In genomic region chr22:50278956-50279619, GRCh38 we compare ENCODE assay signal across 27 cellular contexts. TPM values are rescaled to one million over a fixed set of nuclear protein-coding genes. Genes with fewer than 3 reads are reported as not detected.
DNase-seq lines count a peak whose midpoint lies in the region; ATAC-seq, FAIRE-seq and TF ChIP-seq lines count a peak whose summit lies in the region.
"Had no signal": no experiment of that assay in that cellular context is flagged by ENCODE, and none has a peak within 500 bp of the region (broad histone marks: within the 10 kb centered on the region; RNA-seq: fewer than 3 reads in every experiment).

No MANE protein-coding gene starts in this region.

- H3K4me3 Mint-ChIP-seq in activated CD4-positive, alpha-beta T cell treated with anti-CD3 and anti-CD28 coated beads, Interleukin-2, amount 10 ng/mL, durations not matched to agents 7 days and 5 days = no peak overlapping the region
- H3K4me3 Mint-ChIP-seq: CD14-positive monocyte had no signal

- no peak for FAIRE-seq in HepG2 (lab: Jason Lieb, UNC)
- FAIRE-seq: GM12892, K562 had no signal

- H3K9me3 Mint-ChIP-seq in activated CD4-positive, alpha-beta T cell treated with anti-CD3 and anti-CD28 coated beads, Interleukin-2, amount 10 ng/mL, durations not matched to agents 7 days and 5 days = no peaks in the 10 kb centered on the region

- H3K27me3 Mint-ChIP-seq in activated CD4-positive, alpha-beta T cell treated with anti-CD3 and anti-CD28 coated beads, Interleukin-2, amount 10 ng/mL, durations not matched to agents 7 days and 5 days = no peaks in the 10 kb centered on the region

- peak overlapping the region; percentile 19 for H4K91ac ChIP-seq in mesenchymal stem cell (ENCODE audit: low read length)

- no peak overlapping the region for H2AK5ac ChIP-seq in mesenchymal stem cell (ENCODE audit: low read length, severe bottlenecking)

- no peak for TF ChIP-seq RAD21 in HepG2 (CRISPR knock-in tag; IDR thresholded peaks at IDR 0.05)

- no peak overlapping the region for H3K18ac ChIP-seq in mesenchymal stem cell (ENCODE audit: low read depth in 1 of 2, low read length in 2 of 2)

- no peaks in the 10 kb centered on the region for H3K27me3 ChIP-seq in HepG2 (ENCODE audit: control insufficient read depth in 1 of 2, insufficient read depth in 2 of 2, low read length in 2 of 2)
- no peaks in the 10 kb centered on the region for H3K27me3 ChIP-seq in right lobe of liver
- no peaks in the 10 kb centered on the region for H3K27me3 ChIP-seq in mesenchymal stem cell (ENCODE audit: control insufficient read depth in 1 of 2, insufficient read depth in 1 of 2, low read length in 2 of 2)
- H3K27me3 ChIP-seq in adrenal gland = no peaks in the 10 kb centered on the region
- H3K27me3 ChIP-seq: BE2C had no signal

- H3K79me2 ChIP-seq in HepG2 (ENCODE audit: insufficient read depth, low read length) = no peaks in the 10 kb centered on the region

- no peak overlapping the region for H2BK120ac ChIP-seq in mesenchymal stem cell (ENCODE audit: low read depth, low read length)

- DNase-seq in HepG2 (ENCODE audit: low spot score) (no peak), right lobe of liver (no peak), mesenchymal stem cell (no peak), midbrain (lab: John Stamatoyannopoulos, UW) (no peak), adrenal gland (no peak)
- DNase-seq in activated CD4-positive, alpha-beta T cell treated with anti-CD3 and anti-CD28 coated beads, Interleukin-2, amount 10 ng/mL, durations not matched to agents 7 days and 5 days = no peak
- DNase-seq: 8988T; ACHN; BE2C; Calu3; DMS79 treated with DMSO at 0.1 percent for 48 hours; GF-D8; GOT3; Kasumi-1; NCI-H1105 treated with DMSO at 0.1 percent for 48 hours; NCI-H146; NCI-H2029; NCI-H446 treated with DMSO at 0.1 percent for 48 hours; NCI-H526; NCI-H82; NK-92 treated with Interleukin-12 subunit alpha and Interleukin-12 subunit beta, amount 100 ng/mL, for 24 hours; PC-9; SHP77 treated with DMSO at 0.1 percent for 48 hours had no signal

- H3K36me3 Mint-ChIP-seq in activated CD4-positive, alpha-beta T cell treated with anti-CD3 and anti-CD28 coated beads, Interleukin-2, amount 10 ng/mL, durations not matched to agents 7 days and 5 days (ENCODE audit: low read depth) = no peaks in the 10 kb centered on the region

- no TSS peak for BruUV-seq in HepG2 (replicated peaks; lab: Mats Ljungman, UMichigan)

- H3K27ac Mint-ChIP-seq in activated CD4-positive, alpha-beta T cell treated with anti-CD3 and anti-CD28 coated beads, Interleukin-2, amount 10 ng/mL, durations not matched to agents 7 days and 5 days = no peak overlapping the region

- in situ Hi-C loops in HepG2 (cut with HindIII; ENCODE audit: extremely low pct_ligation_motif_present, low pct_unique_long_range_greater_than_20kb) = loop anchor here (5.0 kb wide), 1 partner anchor 48 kb away; the partner anchor contains the start of gene DENND6B

- no peak overlapping the region for H2BK5ac ChIP-seq in mesenchymal stem cell (ENCODE audit: low read depth, low read length, poor library complexity, severe bottlenecking)

- no peak overlapping the region for H3K14ac ChIP-seq in mesenchymal stem cell (ENCODE audit: low read length in 2 of 2)

- no peak overlapping the region for H3K4me3 ChIP-seq in HepG2 (replicated peaks in 1 of 3; ENCODE audit: insufficient read depth in 1 of 3, low read depth in 2 of 3, low read length in 3 of 3)
- no peak overlapping the region for H3K4me3 ChIP-seq in right lobe of liver
- H3K4me3 ChIP-seq in mesenchymal stem cell (ENCODE audit: insufficient read depth in 1 of 2, low read depth in 1 of 2, low read length in 2 of 2) = no peak overlapping the region
- H3K4me3 ChIP-seq in adrenal gland = no peak overlapping the region
- H3K4me3 ChIP-seq: HAP-1, K562, PC-9 had no signal

- ATAC-seq in HepG2 = no peak
- no peak for ATAC-seq in right lobe of liver
- ATAC-seq: K562 had no signal

- no peaks in the 10 kb centered on the region for H3K9me3 ChIP-seq in HepG2 (ENCODE audit: low read length)
- no peaks in the 10 kb centered on the region for H3K9me3 ChIP-seq in right lobe of liver
- no peaks in the 10 kb centered on the region for H3K9me3 ChIP-seq in mesenchymal stem cell (ENCODE audit: control insufficient read depth, low read length)
- H3K9me3 ChIP-seq in adrenal gland (replicated peaks in 1 of 3) = no peaks in the 10 kb centered on the region
- H3K9me3 ChIP-seq: BE2C, HAP-1 had no signal

- TF ChIP-seq CTCF in HepG2 (CRISPR knock-in tag; IDR thresholded peaks at IDR 0.05) (no peak), right lobe of liver (IDR thresholded peaks at IDR 0.05) (no peak), adrenal gland (IDR thresholded peaks at IDR 0.05) (no peak)

- peaks cover 2% of the 10 kb centered on the region for H3K4me1 Mint-ChIP-seq in activated CD4-positive, alpha-beta T cell treated with anti-CD3 and anti-CD28 coated beads, Interleukin-2, amount 10 ng/mL, durations not matched to agents 7 days and 5 days

- H4K8ac ChIP-seq in mesenchymal stem cell (ENCODE audit: low read length) = no peak overlapping the region

- peaks cover 24% of the 10 kb centered on the region for H3K79me1 ChIP-seq in mesenchymal stem cell (replicated peaks; ENCODE audit: low read length, poor library complexity, severe bottlenecking)

- CTCF ChIA-PET in HepG2 (lab: Yijun Ruan, JAX; ENCODE audit: low intra/inter-chr PET ratio, low total read pairs) = interaction anchor here (1.0 to 1.3 kb wide), 2 partner anchors 48 to 63 kb away, joined by 3 to 4 read pairs; partner anchors contain the start of gene DENND6B
- CTCF ChIA-PET in activated CD4-positive, alpha-beta T cell treated with anti-CD3 and anti-CD28 coated beads, Interleukin-2, amount 10 ng/mL, durations not matched to agents 7 days and 5 days (lab: Charles Lee) = interaction anchor here (0.5 to 1.6 kb wide), 2 partner anchors 44 to 46 kb away, joined by 4 to 7 read pairs; no protein-coding TSS in a partner anchor

- TF ChIP-seq EP300 in HepG2 (IDR thresholded peaks at IDR 0.05; ENCODE audit: low read depth in 2 of 2, low read length in 2 of 2) = no peak
- TF ChIP-seq EP300 in HepG2 (CRISPR knock-in tag; IDR thresholded peaks at IDR 0.05; ENCODE audit: borderline replicate concordance) = no peak

- WGBS in HepG2 (ENCODE audit: low lambda C conversion rate) = 98% methylated on average over 18 of the region's 30 CpGs
- WGBS in right lobe of liver (ENCODE audit: insufficient coverage, low coverage, low lambda C conversion rate, missing lambda C conversion rate) = no CpG with 5 or more reads among the region's 30 CpGs
- whole genome bisulfite sequencing in mesenchymal stem cell = 92% methylated on average over 30 of the region's 30 CpGs
- WGBS in adrenal gland, 4 donors = 91 to 95% (median 92%) methylated on average over 22 to 30 of the region's 30 CpGs

- H4K20me1 ChIP-seq in HepG2 (ENCODE audit: insufficient read depth, low read length) = 0 out of 2 replicates have a peak, but pooled peaks cover 3% of the 10 kb centered on the region

- H3K36me3 ChIP-seq in HepG2 (replicated peaks in 1 of 2; ENCODE audit: control insufficient read depth in 1 of 2, insufficient read depth in 2 of 2, low read length in 2 of 2) = peaks cover 36 to 45% of the 10 kb centered on the region in 2 experiments; a peak in 4 of 5 replicates
- H3K36me3 ChIP-seq in right lobe of liver = peaks cover 0 to 83% (median 51%) of the 10 kb centered on the region in 4 donors
- peaks cover 83 to 95% of the 10 kb centered on the region in 2 experiments for H3K36me3 ChIP-seq in mesenchymal stem cell (ENCODE audit: control insufficient read depth in 1 of 2, insufficient read depth in 2 of 2, low read depth in 1 of 2, low read length in 2 of 2)
- peaks cover 0 to 87% of the 10 kb centered on the region in 2 donors for H3K36me3 ChIP-seq in adrenal gland (replicated peaks in 1 of 2)

- no peak overlapping the region for H3K27ac ChIP-seq in HepG2 (ENCODE audit: extremely low read length, insufficient read depth, low read length)
- no peak overlapping the region for H3K27ac ChIP-seq in right lobe of liver
- H3K27ac ChIP-seq in mesenchymal stem cell (ENCODE audit: low read length, poor library complexity, severe bottlenecking) = no peak overlapping the region
- no peak overlapping the region for H3K27ac ChIP-seq in adrenal gland
- H3K27ac ChIP-seq: PC-9 had no signal

- TF ChIP-seq POLR2A in HepG2 (IDR thresholded peaks at IDR 0.05; ENCODE audit: insufficient read depth in 1 of 2, low read depth in 2 of 2, low read length in 2 of 2) (no peak), right lobe of liver (IDR thresholded peaks at IDR 0.05) (no peak), adrenal gland (IDR thresholded peaks at IDR 0.05) (no peak)

- intact Hi-C loops in HepG2 (cut with micrococcal nuclease; ENCODE audit: unreplicated experiment) = no loop called here
- intact Hi-C loops in right lobe of liver (cut with DNase I) = loop anchor here (5.0 to 10.0 kb wide), 2 partner anchors 46 to 48 kb away; partner anchors contain the start of gene DENND6B (in 2 of the 2)
- intact Hi-C loops in adrenal gland (cut with DNase I) = loop anchor here (5.0 kb wide), 1 partner anchor 48 kb away; the partner anchor contains the start of gene DENND6B (in 2 of the 2)

- no peak overlapping the region for H2AFZ ChIP-seq in HepG2 (ENCODE audit: low read length)
- no peak overlapping the region for H2AFZ ChIP-seq in mesenchymal stem cell (ENCODE audit: low read depth, low read length)
- H2AFZ ChIP-seq: PC-9 had no signal

- POLR2A ChIA-PET in HepG2 (lab: Yijun Ruan, JAX) = interaction anchor here (0.6 to 0.9 kb wide), 2 partner anchors 13 to 16 kb away, joined by 3 read pairs; no protein-coding TSS in a partner anchor
- POLR2A ChIA-PET in activated CD4-positive, alpha-beta T cell treated with anti-CD3 and anti-CD28 coated beads, Interleukin-2, amount 10 ng/mL, durations not matched to agents 7 days and 5 days (lab: Charles Lee) = no interaction called here

- H3K4me2 ChIP-seq in HepG2 (ENCODE audit: low read depth, low read length) (no peak overlapping the region), mesenchymal stem cell (ENCODE audit: low read length, poor library complexity, severe bottlenecking) (no peak overlapping the region)
- H3K4me2 ChIP-seq: PC-9 had no signal

- no peak overlapping the region for H3K23ac ChIP-seq in mesenchymal stem cell (ENCODE audit: low read length in 2 of 2)

- no peak overlapping the region for H2BK12ac ChIP-seq in mesenchymal stem cell (ENCODE audit: low read length in 2 of 2)

- H3K4ac ChIP-seq in mesenchymal stem cell (ENCODE audit: low read depth in 1 of 2, low read length in 2 of 2) = no peak overlapping the region

- H2BK15ac ChIP-seq in mesenchymal stem cell (ENCODE audit: low read depth, poor library complexity, severe bottlenecking) = no peak overlapping the region

- H3K4me1 ChIP-seq in HepG2 (ENCODE audit: insufficient read depth, low read length) = peaks cover 2% of the 10 kb centered on the region
- peaks cover 0 to 9% (median 0%) of the 10 kb centered on the region in 4 donors for H3K4me1 ChIP-seq in right lobe of liver
- peaks cover 38% of the 10 kb centered on the region for H3K4me1 ChIP-seq in mesenchymal stem cell (ENCODE audit: control insufficient read depth, insufficient read depth, low read depth, low read length)
- H3K4me1 ChIP-seq in adrenal gland (replicated peaks in 1 of 2) = peaks cover 10 to 12% of the 10 kb centered on the region in 2 donors
- H3K4me1 ChIP-seq: HAP-1 had no signal

- H3K9ac ChIP-seq in HepG2 (ENCODE audit: insufficient read depth, low read depth, low read length) (no peak overlapping the region), mesenchymal stem cell (ENCODE audit: low read length) (no peak overlapping the region)

RNA-seq across cellular contexts. Expression of gene MAPK11, which starts 8.9 kb away (rescaled TPM):
- total RNA-seq in HepG2 (2016; rRNA removed; fragmentation: Illumina TruSeq; extraction: Trizol) (0.15 TPM in 1 of 2 replicates, not detected in the other), right lobe of liver (1 to 10 TPM; 1.7 to 6.4 (median 2.5) TPM), adrenal gland (1 to 10 TPM; 4.7 to 9.3 (median 6.7) TPM)
- total RNA-seq in HepG2 (2016; cell fraction: cytosol; rRNA removed; fragmentation: Illumina TruSeq; extraction: Trizol; ENCODE audit: low read depth) = not detected in 2 replicates
- total RNA-seq in HepG2 (2016; cell fraction: insoluble cytoplasmic fraction; rRNA removed; fragmentation: Illumina TruSeq; extraction: Trizol) = 0.12 and 0.15 TPM in 2 replicates
- total RNA-seq in HepG2 (2016; cell fraction: membrane; rRNA removed; fragmentation: Illumina TruSeq; extraction: Trizol) = 0.10 and 0.19 TPM in 2 replicates
- total RNA-seq in HepG2 (2016; cell fraction: nucleus; rRNA removed; fragmentation: Illumina TruSeq; extraction: Trizol) = 0.28 TPM in 1 of 2 replicates, not detected in the other
- polyA plus RNA-seq in HepG2 (2011; rRNA removed) (0.17 and 0.46 TPM in 2 replicates), adrenal gland (10 to 100 TPM in 2 of 3 donors, 1 to 10 TPM in 1; 2.0 to 29.5 (median 25.1) TPM)
- polyA plus RNA-seq in HepG2 (2011; cell fraction: cytosol; rRNA removed) = 0.13 and 0.19 TPM in 2 replicates
- 1.9 TPM in 2 replicates for polyA plus RNA-seq in HepG2 (2011; cell fraction: nucleus; rRNA removed)
- 0.21 TPM in 1 of 2 replicates, not detected in the other for polyA plus RNA-seq in HepG2 (2012)
- polyA plus RNA-seq in HepG2 (2016; cell fraction: cytosol; fragmentation: Illumina TruSeq; extraction: Trizol; ENCODE audit: low read depth) = 0.05 and 0.07 TPM in 2 replicates
- 0.19 and 0.24 TPM in 2 replicates for polyA plus RNA-seq in HepG2 (2016; cell fraction: insoluble cytoplasmic fraction; fragmentation: Illumina TruSeq; extraction: Trizol; ENCODE audit: low read depth)
- 0.13 TPM in 1 of 2 replicates, not detected in the other for polyA plus RNA-seq in HepG2 (2016; cell fraction: membrane; fragmentation: Illumina TruSeq; extraction: Trizol; ENCODE audit: low read depth)
- 0.25 and 0.37 TPM in 2 replicates for polyA plus RNA-seq in HepG2 (2016; cell fraction: nucleus; fragmentation: Illumina TruSeq; extraction: Trizol; ENCODE audit: insufficient read depth, low read depth)
- 0.58 and 0.94 TPM in 2 replicates for polyA minus RNA-seq in HepG2 (2011; rRNA and poly(A)+ RNA removed; ENCODE audit: low replicate concordance)
- not detected in 2 replicates for polyA minus RNA-seq in HepG2 (2011; cell fraction: cytosol; rRNA and poly(A)+ RNA removed)
- 0.13 TPM in 1 of 2 replicates, not detected in the other for polyA minus RNA-seq in HepG2 (2011; cell fraction: nucleus; rRNA and poly(A)+ RNA removed)
- polyA plus RNA-seq in mesenchymal stem cell (2013, experiment 1 of 2) = 5.5 TPM
- 5.0 TPM for polyA plus RNA-seq in mesenchymal stem cell (2013, experiment 2 of 2)
- total RNA-seq in activated CD4-positive, alpha-beta T cell treated with anti-CD3 and anti-CD28 coated beads, Interleukin-2, amount 10 ng/mL, durations not matched to agents 7 days and 5 days = 10 to 100 TPM; 10.7 to 12.6 TPM
- polyA plus RNA-seq: CD14-positive monocyte had no signal

RNA-seq across cellular contexts. Expression of gene MAPK12, which starts 17.6 kb away (rescaled TPM):
- total RNA-seq in HepG2 (2016; rRNA removed; fragmentation: Illumina TruSeq; extraction: Trizol) (15.0 and 23.3 TPM in 2 replicates), right lobe of liver (1 to 10 TPM; 2.1 to 7.6 (median 3.6) TPM), adrenal gland (1 to 10 TPM; 3.1 to 6.8 (median 5.4) TPM)
- total RNA-seq in HepG2 (2016; cell fraction: cytosol; rRNA removed; fragmentation: Illumina TruSeq; extraction: Trizol; ENCODE audit: low read depth) = 25.0 and 26.8 TPM in 2 replicates
- total RNA-seq in HepG2 (2016; cell fraction: insoluble cytoplasmic fraction; rRNA removed; fragmentation: Illumina TruSeq; extraction: Trizol) = 15.4 and 25.6 TPM in 2 replicates
- total RNA-seq in HepG2 (2016; cell fraction: membrane; rRNA removed; fragmentation: Illumina TruSeq; extraction: Trizol) = 43.0 and 45.2 TPM in 2 replicates
- total RNA-seq in HepG2 (2016; cell fraction: nucleus; rRNA removed; fragmentation: Illumina TruSeq; extraction: Trizol) = 20.3 and 23.6 TPM in 2 replicates
- polyA plus RNA-seq in HepG2 (2011; rRNA removed) (22.2 and 22.8 TPM in 2 replicates), adrenal gland (10 to 100 TPM in 2 of 3 donors, 1 to 10 TPM in 1; 1.7 to 17.1 (median 13.9) TPM)
- 12.9 and 20.7 TPM in 2 replicates for polyA plus RNA-seq in HepG2 (2011; cell fraction: cytosol; rRNA removed)
- polyA plus RNA-seq in HepG2 (2011; cell fraction: nucleus; rRNA removed) = 115 and 151 TPM in 2 replicates
- 6.9 and 10.9 TPM in 2 replicates for polyA plus RNA-seq in HepG2 (2012)
- polyA plus RNA-seq in HepG2 (2016; cell fraction: cytosol; fragmentation: Illumina TruSeq; extraction: Trizol; ENCODE audit: low read depth) = 27.8 and 28.1 TPM in 2 replicates
- 14.6 and 16.4 TPM in 2 replicates for polyA plus RNA-seq in HepG2 (2016; cell fraction: insoluble cytoplasmic fraction; fragmentation: Illumina TruSeq; extraction: Trizol; ENCODE audit: low read depth)
- 37.0 and 38.8 TPM in 2 replicates for polyA plus RNA-seq in HepG2 (2016; cell fraction: membrane; fragmentation: Illumina TruSeq; extraction: Trizol; ENCODE audit: low read depth)
- 56.9 and 60.1 TPM in 2 replicates for polyA plus RNA-seq in HepG2 (2016; cell fraction: nucleus; fragmentation: Illumina TruSeq; extraction: Trizol; ENCODE audit: insufficient read depth, low read depth)
- 16.5 and 18.7 TPM in 2 replicates for polyA minus RNA-seq in HepG2 (2011; rRNA and poly(A)+ RNA removed; ENCODE audit: low replicate concordance)
- 5.1 and 9.2 TPM in 2 replicates for polyA minus RNA-seq in HepG2 (2011; cell fraction: cytosol; rRNA and poly(A)+ RNA removed)
- 25.6 and 25.8 TPM in 2 replicates for polyA minus RNA-seq in HepG2 (2011; cell fraction: nucleus; rRNA and poly(A)+ RNA removed)
- 34.8 TPM for polyA plus RNA-seq in mesenchymal stem cell (2013, experiment 1 of 2)
- polyA plus RNA-seq in mesenchymal stem cell (2013, experiment 2 of 2) = 35.2 TPM
- total RNA-seq in activated CD4-positive, alpha-beta T cell treated with anti-CD3 and anti-CD28 coated beads, Interleukin-2, amount 10 ng/mL, durations not matched to agents 7 days and 5 days = 1 to 10 TPM; 2.9 TPM

RNA-seq across cellular contexts. Expression of gene HDAC10, which starts 28.0 kb away (rescaled TPM):
- total RNA-seq in HepG2 (2016; rRNA removed; fragmentation: Illumina TruSeq; extraction: Trizol) (4.0 and 13.9 TPM in 2 replicates), right lobe of liver (10 to 100 TPM; 19.6 to 30.5 (median 23.0) TPM), adrenal gland (10 to 100 TPM; 13.9 to 72.1 (median 41.5) TPM)
- total RNA-seq in HepG2 (2016; cell fraction: cytosol; rRNA removed; fragmentation: Illumina TruSeq; extraction: Trizol; ENCODE audit: low read depth) = 7.1 and 8.7 TPM in 2 replicates
- total RNA-seq in HepG2 (2016; cell fraction: insoluble cytoplasmic fraction; rRNA removed; fragmentation: Illumina TruSeq; extraction: Trizol) = 4.1 and 13.9 TPM in 2 replicates
- total RNA-seq in HepG2 (2016; cell fraction: membrane; rRNA removed; fragmentation: Illumina TruSeq; extraction: Trizol) = 4.4 and 4.6 TPM in 2 replicates
- 23.1 and 23.7 TPM in 2 replicates for total RNA-seq in HepG2 (2016; cell fraction: nucleus; rRNA removed; fragmentation: Illumina TruSeq; extraction: Trizol)
- polyA plus RNA-seq in HepG2 (2011; rRNA removed) (14.9 and 19.7 TPM in 2 replicates), adrenal gland (100 to 1,000 TPM in 1 of 3 donors, 10 to 100 TPM in 1, 1 to 10 TPM in 1; 2.0 to 179 (median 79.3) TPM)
- polyA plus RNA-seq in HepG2 (2011; cell fraction: cytosol; rRNA removed) = 1.8 and 3.9 TPM in 2 replicates
- 257 and 366 TPM in 2 replicates for polyA plus RNA-seq in HepG2 (2011; cell fraction: nucleus; rRNA removed)
- polyA plus RNA-seq in HepG2 (2012) = 15.0 and 23.8 TPM in 2 replicates
- polyA plus RNA-seq in HepG2 (2016; cell fraction: cytosol; fragmentation: Illumina TruSeq; extraction: Trizol; ENCODE audit: low read depth) = 0.86 TPM in 2 replicates
- polyA plus RNA-seq in HepG2 (2016; cell fraction: insoluble cytoplasmic fraction; fragmentation: Illumina TruSeq; extraction: Trizol; ENCODE audit: low read depth) = 3.2 and 5.7 TPM in 2 replicates
- 2.1 TPM in 2 replicates for polyA plus RNA-seq in HepG2 (2016; cell fraction: membrane; fragmentation: Illumina TruSeq; extraction: Trizol; ENCODE audit: low read depth)
- 72.4 and 82.8 TPM in 2 replicates for polyA plus RNA-seq in HepG2 (2016; cell fraction: nucleus; fragmentation: Illumina TruSeq; extraction: Trizol; ENCODE audit: insufficient read depth, low read depth)
- 7.7 and 20.9 TPM in 2 replicates for polyA minus RNA-seq in HepG2 (2011; rRNA and poly(A)+ RNA removed; ENCODE audit: low replicate concordance)
- polyA minus RNA-seq in HepG2 (2011; cell fraction: cytosol; rRNA and poly(A)+ RNA removed) = 3.9 and 4.2 TPM in 2 replicates
- 34.9 and 37.9 TPM in 2 replicates for polyA minus RNA-seq in HepG2 (2011; cell fraction: nucleus; rRNA and poly(A)+ RNA removed)
- 21.1 TPM for polyA plus RNA-seq in mesenchymal stem cell (2013, experiment 1 of 2)
- 19.2 TPM for polyA plus RNA-seq in mesenchymal stem cell (2013, experiment 2 of 2)
- 10 to 100 TPM; 68.3 to 93.6 TPM for total RNA-seq in activated CD4-positive, alpha-beta T cell treated with anti-CD3 and anti-CD28 coated beads, Interleukin-2, amount 10 ng/mL, durations not matched to agents 7 days and 5 days

RNA-seq across cellular contexts. Expression of gene PLXNB2, which starts 28.4 kb away (rescaled TPM):
- total RNA-seq in HepG2 (2016; rRNA removed; fragmentation: Illumina TruSeq; extraction: Trizol) (19.3 and 32.6 TPM in 2 replicates), right lobe of liver (100 to 1,000 TPM; 154 to 181 (median 161) TPM), adrenal gland (100 to 1,000 TPM; 118 to 412 (median 329) TPM)
- 4.6 and 4.9 TPM in 2 replicates for total RNA-seq in HepG2 (2016; cell fraction: cytosol; rRNA removed; fragmentation: Illumina TruSeq; extraction: Trizol; ENCODE audit: low read depth)
- total RNA-seq in HepG2 (2016; cell fraction: insoluble cytoplasmic fraction; rRNA removed; fragmentation: Illumina TruSeq; extraction: Trizol) = 16.8 and 32.7 TPM in 2 replicates
- 13.7 and 15.6 TPM in 2 replicates for total RNA-seq in HepG2 (2016; cell fraction: membrane; rRNA removed; fragmentation: Illumina TruSeq; extraction: Trizol)
- 43.2 and 57.8 TPM in 2 replicates for total RNA-seq in HepG2 (2016; cell fraction: nucleus; rRNA removed; fragmentation: Illumina TruSeq; extraction: Trizol)
- polyA plus RNA-seq in HepG2 (2011; rRNA removed) (68.9 and 79.4 TPM in 2 replicates), adrenal gland (100 to 1,000 TPM in 2 of 3 donors, 10 to 100 TPM in 1; 38.1 to 431 (median 268) TPM)
- 46.5 and 75.4 TPM in 2 replicates for polyA plus RNA-seq in HepG2 (2011; cell fraction: cytosol; rRNA removed)
- polyA plus RNA-seq in HepG2 (2011; cell fraction: nucleus; rRNA removed) = 265 and 413 TPM in 2 replicates
- polyA plus RNA-seq in HepG2 (2012) = 53.9 and 72.9 TPM in 2 replicates
- polyA plus RNA-seq in HepG2 (2016; cell fraction: cytosol; fragmentation: Illumina TruSeq; extraction: Trizol; ENCODE audit: low read depth) = 5.5 and 6.2 TPM in 2 replicates
- 16.2 and 23.0 TPM in 2 replicates for polyA plus RNA-seq in HepG2 (2016; cell fraction: insoluble cytoplasmic fraction; fragmentation: Illumina TruSeq; extraction: Trizol; ENCODE audit: low read depth)
- 10.1 and 11.9 TPM in 2 replicates for polyA plus RNA-seq in HepG2 (2016; cell fraction: membrane; fragmentation: Illumina TruSeq; extraction: Trizol; ENCODE audit: low read depth)
- polyA plus RNA-seq in HepG2 (2016; cell fraction: nucleus; fragmentation: Illumina TruSeq; extraction: Trizol; ENCODE audit: insufficient read depth, low read depth) = 148 and 155 TPM in 2 replicates
- polyA minus RNA-seq in HepG2 (2011; rRNA and poly(A)+ RNA removed; ENCODE audit: low replicate concordance) = 61.5 and 149 TPM in 2 replicates
- polyA minus RNA-seq in HepG2 (2011; cell fraction: cytosol; rRNA and poly(A)+ RNA removed) = 76.6 and 89.8 TPM in 2 replicates
- polyA minus RNA-seq in HepG2 (2011; cell fraction: nucleus; rRNA and poly(A)+ RNA removed) = 57.9 and 61.3 TPM in 2 replicates
- 242 TPM for polyA plus RNA-seq in mesenchymal stem cell (2013, experiment 1 of 2)
- polyA plus RNA-seq in mesenchymal stem cell (2013, experiment 2 of 2) = 231 TPM
- 10 to 100 TPM; 10.7 to 11.1 TPM for total RNA-seq in activated CD4-positive, alpha-beta T cell treated with anti-CD3 and anti-CD28 coated beads, Interleukin-2, amount 10 ng/mL, durations not matched to agents 7 days and 5 days

RNA-seq across cellular contexts. Expression of gene TUBGCP6, which starts 34.3 kb away (rescaled TPM):
- total RNA-seq in HepG2 (2016; rRNA removed; fragmentation: Illumina TruSeq; extraction: Trizol) (5.8 and 15.7 TPM in 2 replicates), right lobe of liver (10 to 100 TPM; 10.4 to 22.6 (median 14.6) TPM), adrenal gland (10 to 100 TPM; 23.6 to 64.8 (median 47.4) TPM)
- total RNA-seq in HepG2 (2016; cell fraction: cytosol; rRNA removed; fragmentation: Illumina TruSeq; extraction: Trizol; ENCODE audit: low read depth) = 3.8 and 4.4 TPM in 2 replicates
- total RNA-seq in HepG2 (2016; cell fraction: insoluble cytoplasmic fraction; rRNA removed; fragmentation: Illumina TruSeq; extraction: Trizol) = 4.6 and 17.4 TPM in 2 replicates
- 4.6 and 5.1 TPM in 2 replicates for total RNA-seq in HepG2 (2016; cell fraction: membrane; rRNA removed; fragmentation: Illumina TruSeq; extraction: Trizol)
- 23.1 and 29.5 TPM in 2 replicates for total RNA-seq in HepG2 (2016; cell fraction: nucleus; rRNA removed; fragmentation: Illumina TruSeq; extraction: Trizol)
- polyA plus RNA-seq in HepG2 (2011; rRNA removed) (14.6 and 23.7 TPM in 2 replicates), adrenal gland (100 to 1,000 TPM in 2 of 3 donors, 1 to 10 TPM in 1; 8.3 to 171 (median 111) TPM)
- polyA plus RNA-seq in HepG2 (2011; cell fraction: cytosol; rRNA removed) = 2.6 and 4.8 TPM in 2 replicates
- 276 and 340 TPM in 2 replicates for polyA plus RNA-seq in HepG2 (2011; cell fraction: nucleus; rRNA removed)
- 13.4 and 15.8 TPM in 2 replicates for polyA plus RNA-seq in HepG2 (2012)
- polyA plus RNA-seq in HepG2 (2016; cell fraction: cytosol; fragmentation: Illumina TruSeq; extraction: Trizol; ENCODE audit: low read depth) = 0.95 and 1.2 TPM in 2 replicates
- polyA plus RNA-seq in HepG2 (2016; cell fraction: insoluble cytoplasmic fraction; fragmentation: Illumina TruSeq; extraction: Trizol; ENCODE audit: low read depth) = 3.6 and 4.4 TPM in 2 replicates
- 0.86 and 2.1 TPM in 2 replicates for polyA plus RNA-seq in HepG2 (2016; cell fraction: membrane; fragmentation: Illumina TruSeq; extraction: Trizol; ENCODE audit: low read depth)
- polyA plus RNA-seq in HepG2 (2016; cell fraction: nucleus; fragmentation: Illumina TruSeq; extraction: Trizol; ENCODE audit: insufficient read depth, low read depth) = 62.8 and 72.9 TPM in 2 replicates
- 11.6 and 16.8 TPM in 2 replicates for polyA minus RNA-seq in HepG2 (2011; rRNA and poly(A)+ RNA removed; ENCODE audit: low replicate concordance)
- polyA minus RNA-seq in HepG2 (2011; cell fraction: cytosol; rRNA and poly(A)+ RNA removed) = 2.7 and 4.0 TPM in 2 replicates
- 32.9 and 40.9 TPM in 2 replicates for polyA minus RNA-seq in HepG2 (2011; cell fraction: nucleus; rRNA and poly(A)+ RNA removed)
- polyA plus RNA-seq in mesenchymal stem cell (2013, experiment 1 of 2) = 10.1 TPM
- 9.1 TPM for polyA plus RNA-seq in mesenchymal stem cell (2013, experiment 2 of 2)
- 10 to 100 TPM; 62.9 to 71.4 TPM for total RNA-seq in activated CD4-positive, alpha-beta T cell treated with anti-CD3 and anti-CD28 coated beads, Interleukin-2, amount 10 ng/mL, durations not matched to agents 7 days and 5 days
